ENCODE assay signal across 1 cellular context in genomic region chr6:116665464-116665863, GRCh38.
TF ChIP-seq lines count a peak whose summit lies in the region.

No MANE protein-coding gene starts in this region.

TF ChIP-seq in HEK293, 187 proteins besides CTCF, POLR2A, EP300 and RAD21 (continued from another document):
- peak; percentile 70 for TF ChIP-seq ZNF362 (tag by site-specific recombination; IDR thresholded peaks at IDR 0.05)
- TF ChIP-seq ZNF837 (tag by site-specific recombination; IDR thresholded peaks at IDR 0.05), result no peak
